In the genomic region with DNA sequence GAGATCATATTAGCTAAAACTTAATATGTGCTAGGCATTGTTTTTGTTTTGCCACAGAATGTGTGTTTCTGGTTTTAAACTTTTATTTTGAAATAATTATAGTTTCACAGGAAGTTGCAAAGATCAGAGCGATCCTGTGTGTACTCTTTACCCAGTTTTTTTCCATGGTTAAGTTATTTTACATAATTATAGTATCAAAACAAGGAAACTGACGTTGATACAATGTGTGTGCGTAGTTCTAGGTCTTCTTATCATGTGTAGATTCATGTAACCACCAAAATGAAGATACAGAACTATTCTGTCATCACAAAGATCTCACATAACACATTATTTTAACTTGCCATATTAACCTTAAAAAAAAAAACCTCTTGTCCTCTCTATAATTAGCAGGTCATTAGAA, we compare ENCODE assay signal across 14 cellular contexts.
DNase-seq lines count a peak whose midpoint lies in the region; ATAC-seq and TF ChIP-seq lines count a peak whose summit lies in the region.
"Had no signal": no experiment of that assay in that cellular context is flagged by ENCODE, and none has a peak within 500 bp of the region (broad histone marks: within the 10 kb centered on the region; RNA-seq: fewer than 3 reads in every experiment).

No MANE protein-coding gene starts in this region.

- no peak for DNase-seq in CD4-positive, alpha-beta T cell
- DNase-seq in T-cell (no peak), dermis blood vessel endothelial cell (peak; percentile 4), lung microvascular endothelial cell (ENCODE audit: low read depth in 2 of 2) (peak; percentile 2 to 49), midbrain (lab: John Stamatoyannopoulos, UW) (no peak), testis (no peak)
- no peak for DNase-seq in activated CD8-positive, alpha-beta T cell treated with anti-CD3 and anti-CD28 coated beads, Interleukin-2, amount 10 ng/mL, durations not matched to agents 7 days and 5 days
- DNase-seq: ACHN, DMS53, GF-D8 had no signal

- intact Hi-C loops in CD4-positive, alpha-beta T cell (cut with DNase I, micrococcal nuclease), result no loop called here
- intact Hi-C loops in testis (cut with DNase I; ENCODE audit: low total_unique reads), result no loop called here

- no peaks in the 10 kb centered on the region for H3K9me3 ChIP-seq in CD4-positive, alpha-beta T cell (ENCODE audit: control insufficient read depth, low read length)
- no peaks in the 10 kb centered on the region for H3K9me3 ChIP-seq in testis
- H3K9me3 ChIP-seq: BLaER1 treated with 17β-estradiol and CSF1 and Interleukin-3, amounts not matched to agents 10 nM and 100 nM; HAP-1 had no signal

- no peaks in the 10 kb centered on the region for H3K4me1 ChIP-seq in testis
- H3K4me1 ChIP-seq: BLaER1 treated with 17β-estradiol and CSF1 and Interleukin-3, amounts not matched to agents 10 nM and 100 nM; HAP-1 had no signal

- no peaks in the 10 kb centered on the region for H3K9me3 Mint-ChIP-seq in CD4-positive, alpha-beta T cell
- H3K9me3 Mint-ChIP-seq in T-cell, result no peaks in the 10 kb centered on the region
- H3K9me3 Mint-ChIP-seq in activated CD8-positive, alpha-beta T cell treated with anti-CD3 and anti-CD28 coated beads, Interleukin-2, amount 10 ng/mL, durations not matched to agents 7 days and 5 days (ENCODE audit: insufficient read depth), result no peaks in the 10 kb centered on the region
- H3K9me3 Mint-ChIP-seq in stimulated activated memory B cell treated with anti-CD40 and anti-IgM and Interleukin-4, amounts not matched to agents 10 μg/mL and 1 μg/mL and 100 μg/mL, for 72 hours, result no peaks in the 10 kb centered on the region

- H3K27ac ChIP-seq in CD4-positive, alpha-beta T cell (ENCODE audit: low read depth, low read length), result no peak overlapping the region
- H3K27ac ChIP-seq in testis, result no peak overlapping the region
- H3K27ac ChIP-seq: BLaER1 treated with 17β-estradiol and CSF1 and Interleukin-3, amounts not matched to agents 10 nM and 100 nM; HL-60 had no signal

- peaks cover 88% of the 10 kb centered on the region for H3K36me3 Mint-ChIP-seq in CD4-positive, alpha-beta T cell (ENCODE audit: low read depth)
- peaks cover 55% of the 10 kb centered on the region for H3K36me3 Mint-ChIP-seq in T-cell
- peaks cover 27% of the 10 kb centered on the region for H3K36me3 Mint-ChIP-seq in activated CD8-positive, alpha-beta T cell treated with anti-CD3 and anti-CD28 coated beads, Interleukin-2, amount 10 ng/mL, durations not matched to agents 7 days and 5 days (ENCODE audit: low read depth)
- peaks cover 66% of the 10 kb centered on the region for H3K36me3 Mint-ChIP-seq in stimulated activated memory B cell treated with anti-CD40 and anti-IgM and Interleukin-4, amounts not matched to agents 10 μg/mL and 1 μg/mL and 100 μg/mL, for 72 hours

- TF ChIP-seq POLR2A in testis (IDR thresholded peaks at IDR 0.05), result no peak

- 59 to 61% methylated on average over 3 of the region's 3 CpGs for WGBS in testis, 2 donors

- POLR2A ChIA-PET in CD4-positive, alpha-beta T cell (lab: Charles Lee), result no interaction called here
- POLR2A ChIA-PET in T-cell (lab: Charles Lee), result interaction anchor here in 1 of 2 donors (0.5 kb wide), 1 partner anchor 28 kb away, joined by 3 read pairs; no protein-coding TSS in a partner anchor
- POLR2A ChIA-PET in activated CD8-positive, alpha-beta T cell treated with anti-CD3 and anti-CD28 coated beads, Interleukin-2, amount 10 ng/mL, durations not matched to agents 7 days and 5 days (lab: Charles Lee), result no interaction called here

- CTCF ChIA-PET in CD4-positive, alpha-beta T cell (lab: Charles Lee), result no interaction called here
- CTCF ChIA-PET in T-cell (lab: Charles Lee), result interaction anchor here in 1 of 2 donors (0.6 to 1.0 kb wide), 2 partner anchors 20 to 41 kb away, joined by 3 read pairs; no protein-coding TSS in a partner anchor
- CTCF ChIA-PET in activated CD8-positive, alpha-beta T cell treated with anti-CD3 and anti-CD28 coated beads, Interleukin-2, amount 10 ng/mL, durations not matched to agents 7 days and 5 days (lab: Charles Lee), result no interaction called here

- peak overlapping the region; percentile 18 for H3K4me3 Mint-ChIP-seq in CD4-positive, alpha-beta T cell
- H3K4me3 Mint-ChIP-seq in T-cell, result no peak overlapping the region
- H3K4me3 Mint-ChIP-seq in activated CD8-positive, alpha-beta T cell treated with anti-CD3 and anti-CD28 coated beads, Interleukin-2, amount 10 ng/mL, durations not matched to agents 7 days and 5 days, result no peak overlapping the region
- no peak overlapping the region for H3K4me3 Mint-ChIP-seq in stimulated activated memory B cell treated with anti-CD40 and anti-IgM and Interleukin-4, amounts not matched to agents 10 μg/mL and 1 μg/mL and 100 μg/mL, for 72 hours

- TF ChIP-seq CTCF in CD4-positive, alpha-beta T cell (IDR thresholded peaks at IDR 0.05), result no peak
- TF ChIP-seq CTCF in testis (IDR thresholded peaks at IDR 0.05), result no peak

- ATAC-seq in CD4-positive, alpha-beta T cell (ENCODE audit: poor library complexity), result peak; percentile 87
- ATAC-seq in T-cell (replicated peaks in 1 of 4), result peak; percentile 37 to 92 (median 44)
- ATAC-seq in activated CD8-positive, alpha-beta T cell treated with anti-CD3 and anti-CD28 coated beads, Interleukin-2, amount 10 ng/mL, durations not matched to agents 7 days and 5 days, result no peak
- no peak for ATAC-seq in stimulated activated memory B cell treated with anti-CD40 and anti-IgM and Interleukin-4, amounts not matched to agents 10 μg/mL and 1 μg/mL and 100 μg/mL, for 72 hours

- H3K27me3 ChIP-seq in CD4-positive, alpha-beta T cell (ENCODE audit: control insufficient read depth, insufficient read depth, low read length), result no peaks in the 10 kb centered on the region
- H3K27me3 ChIP-seq in testis, result no peaks in the 10 kb centered on the region
- H3K27me3 ChIP-seq: BLaER1 treated with 17β-estradiol and CSF1 and Interleukin-3, amounts not matched to agents 10 nM and 100 nM had no signal

- H3K4me3 ChIP-seq in testis, result no peak overlapping the region
- H3K4me3 ChIP-seq: BLaER1 treated with 17β-estradiol and CSF1 and Interleukin-3, amounts not matched to agents 10 nM and 100 nM; HAP-1 had no signal

- peak overlapping the region; percentile 89 for H3K27ac Mint-ChIP-seq in CD4-positive, alpha-beta T cell
- peak overlapping the region; percentile 44 for H3K27ac Mint-ChIP-seq in T-cell
- no peak overlapping the region for H3K27ac Mint-ChIP-seq in activated CD8-positive, alpha-beta T cell treated with anti-CD3 and anti-CD28 coated beads, Interleukin-2, amount 10 ng/mL, durations not matched to agents 7 days and 5 days
- H3K27ac Mint-ChIP-seq in stimulated activated memory B cell treated with anti-CD40 and anti-IgM and Interleukin-4, amounts not matched to agents 10 μg/mL and 1 μg/mL and 100 μg/mL, for 72 hours, result no peak overlapping the region

- H3K36me3 ChIP-seq in testis (ENCODE audit: low read depth, missing control alignments), result no peaks in the 10 kb centered on the region
- H3K36me3 ChIP-seq: HAP-1 had no signal

- H3K4me1 Mint-ChIP-seq in CD4-positive, alpha-beta T cell (ENCODE audit: low read depth), result peaks cover 44% of the 10 kb centered on the region
- peaks cover 29 to 39% (median 32%) of the 10 kb centered on the region in 3 donors for H3K4me1 Mint-ChIP-seq in T-cell
- H3K4me1 Mint-ChIP-seq in activated CD8-positive, alpha-beta T cell treated with anti-CD3 and anti-CD28 coated beads, Interleukin-2, amount 10 ng/mL, durations not matched to agents 7 days and 5 days (ENCODE audit: low read depth), result peaks cover 2% of the 10 kb centered on the region
- H3K4me1 Mint-ChIP-seq in stimulated activated memory B cell treated with anti-CD40 and anti-IgM and Interleukin-4, amounts not matched to agents 10 μg/mL and 1 μg/mL and 100 μg/mL, for 72 hours, result no peaks in the 10 kb centered on the region

- no peaks in the 10 kb centered on the region for H3K27me3 Mint-ChIP-seq in CD4-positive, alpha-beta T cell
- H3K27me3 Mint-ChIP-seq in T-cell, result no peaks in the 10 kb centered on the region
- no peaks in the 10 kb centered on the region for H3K27me3 Mint-ChIP-seq in activated CD8-positive, alpha-beta T cell treated with anti-CD3 and anti-CD28 coated beads, Interleukin-2, amount 10 ng/mL, durations not matched to agents 7 days and 5 days (ENCODE audit: low read depth)
- no peaks in the 10 kb centered on the region for H3K27me3 Mint-ChIP-seq in stimulated activated memory B cell treated with anti-CD40 and anti-IgM and Interleukin-4, amounts not matched to agents 10 μg/mL and 1 μg/mL and 100 μg/mL, for 72 hours

Comparison
In these comparisons a context has a peak if more than half of its experiments do, and no peak if none do; other contexts are left out.
1. ATAC-seq: peak in CD4-positive, alpha-beta T cell (single experiment) and T-cell (4 of 4); none in activated CD8-positive, alpha-beta T cell treated with anti-CD3 and anti-CD28 coated beads, Interleukin-2, amount 10 ng/mL, durations not matched to agents 7 days and 5 days (single experiment) and stimulated activated memory B cell treated with anti-CD40 and anti-IgM and Interleukin-4, amounts not matched to agents 10 μg/mL and 1 μg/mL and 100 μg/mL, for 72 hours (single experiment).
2. DNase-seq: peak in dermis blood vessel endothelial cell (single experiment) and lung microvascular endothelial cell (2 of 2); none in CD4-positive, alpha-beta T cell (0 of 10), T-cell (0 of 34), activated CD8-positive, alpha-beta T cell treated with anti-CD3 and anti-CD28 coated beads, Interleukin-2, amount 10 ng/mL, durations not matched to agents 7 days and 5 days (single experiment), midbrain (single experiment) and testis (single experiment).
3. H3K27ac Mint-ChIP-seq: peak in CD4-positive, alpha-beta T cell (single experiment) and T-cell (2 of 2); none in activated CD8-positive, alpha-beta T cell treated with anti-CD3 and anti-CD28 coated beads, Interleukin-2, amount 10 ng/mL, durations not matched to agents 7 days and 5 days (single experiment) and stimulated activated memory B cell treated with anti-CD40 and anti-IgM and Interleukin-4, amounts not matched to agents 10 μg/mL and 1 μg/mL and 100 μg/mL, for 72 hours (single experiment).